In the genomic region with DNA sequence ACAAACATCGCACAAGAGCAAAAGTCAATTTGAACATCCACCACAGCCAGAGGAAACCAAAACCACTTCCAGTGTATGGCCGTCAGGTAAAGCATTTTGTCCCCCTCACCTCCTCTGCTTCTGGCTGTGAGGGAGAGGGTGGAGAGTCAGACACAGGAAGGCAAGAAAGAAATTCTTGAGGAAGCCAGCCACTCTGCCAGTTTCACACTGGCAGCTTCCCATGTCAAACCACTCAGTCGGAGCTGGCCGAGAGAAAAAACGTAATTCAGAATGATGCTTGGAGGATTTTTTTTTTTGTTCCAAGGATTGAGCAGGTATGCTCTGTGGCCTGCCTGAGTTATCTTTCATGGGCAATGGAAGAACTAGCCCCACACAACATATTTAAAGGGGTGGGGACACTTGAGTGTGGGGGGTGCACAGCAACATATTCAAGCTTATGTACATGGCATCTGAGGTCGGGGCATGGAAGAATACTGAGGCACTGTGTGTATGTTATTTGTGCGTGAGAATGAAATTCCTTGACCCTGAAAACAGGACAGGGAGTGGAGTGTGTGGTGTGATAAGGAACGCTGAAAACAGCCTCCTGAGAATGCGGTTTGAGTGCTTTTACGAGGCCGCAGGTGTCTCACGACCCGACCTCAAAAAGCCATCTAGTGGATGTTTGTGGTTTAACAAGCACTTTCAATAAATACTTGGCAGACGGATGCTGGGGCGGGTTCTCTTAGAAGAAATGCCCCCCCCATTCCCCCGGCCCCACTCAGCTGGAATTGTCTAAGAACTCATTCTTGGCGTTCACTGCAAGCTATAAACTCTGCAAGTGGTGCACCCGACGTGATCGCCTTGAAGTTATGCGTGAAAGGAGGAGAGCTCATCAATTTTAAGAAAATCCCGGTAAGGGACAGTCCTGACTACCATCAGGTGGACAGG, we compare ENCODE assay signal across 8 cellular contexts. TPM values are rescaled to one million over a fixed set of nuclear protein-coding genes. Genes with fewer than 3 reads are reported as not detected.
DNase-seq lines count a peak whose midpoint lies in the region; ATAC-seq and TF ChIP-seq lines count a peak whose summit lies in the region.

No MANE protein-coding gene starts in this region.

- H3K27me3 ChIP-seq in BE2C (no peaks in the 10 kb centered on the region), GM23338 (ENCODE audit: insufficient read depth) (no peaks in the 10 kb centered on the region), WERI-Rb-1 (ENCODE audit: insufficient read depth, low read depth, severe bottlenecking) (no peaks in the 10 kb centered on the region)

- H3K9me3 Mint-ChIP-seq in GM23338: no peaks in the 10 kb centered on the region

- peaks cover 8% of the 10 kb centered on the region for H3K27me3 Mint-ChIP-seq in GM23338 (ENCODE audit: insufficient read depth, low read depth, poor library complexity)

- no peaks in the 10 kb centered on the region for H3K36me3 Mint-ChIP-seq in GM23338 (ENCODE audit: low read depth)

- H3K4me1 ChIP-seq in BE2C (no peaks in the 10 kb centered on the region), GM23338 (ENCODE audit: insufficient read depth) (peaks cover 8% of the 10 kb centered on the region; the same call in 1 of the 2 replicates)

- 0 out of 2 replicates have a peak, but pooled peaks cover 3% of the 10 kb centered on the region for H3F3A ChIP-seq in GM23338 (replicated peaks; ENCODE audit: low read depth)

- DNase-seq in BE2C: peak; percentile 38
- DNase-seq in GM23338 (ENCODE audit: low spot score): peak; percentile 93
- DNase-seq in NCI-H2196 (lab: John Stamatoyannopoulos, UW; ENCODE audit: unreplicated experiment): peak; percentile 76
- DNase-seq in WERI-Rb-1: peak; percentile 80
- peak; percentile 85 for DNase-seq in central memory CD4-positive, alpha-beta T cell
- DNase-seq in left kidney (ENCODE audit: low read depth, low spot score): peak; percentile 89
- DNase-seq in stimulated activated CD4-positive, alpha-beta T cell treated with anti-CD3 and anti-CD28 coated beads, Interleukin-4, amount 100 ng/mL, for 1 hour: peak; percentile 49

- ATAC-seq in GM23338 (peak; percentile 82), HG03432 (IDR thresholded peaks at IDR 0.05; ENCODE audit: unreplicated experiment) (no peak)

- H3K27ac ChIP-seq in GM23338 (ENCODE audit: low read depth): no peak overlapping the region
- no peak overlapping the region for H3K27ac ChIP-seq in WERI-Rb-1

- TF ChIP-seq CTCF in BE2C (IDR thresholded peaks at IDR 0.05; ENCODE audit: low read depth, low read length): peak; percentile 58
- peak; percentile 56 to 69 for TF ChIP-seq CTCF in GM23338 (conservative IDR thresholded peaks at IDR 0.05; ENCODE audit: low read depth in 2 of 2)
- peak; percentile 78 for TF ChIP-seq CTCF in WERI-Rb-1 (IDR thresholded peaks at IDR 0.05; ENCODE audit: low read depth, low read length)

- H3K9me2 ChIP-seq in GM23338 (ENCODE audit: insufficient read depth): no peaks in the 10 kb centered on the region

- peak overlapping the region; percentile 29 for H3K4me3 Mint-ChIP-seq in GM23338

- H3K4me1 Mint-ChIP-seq in GM23338: peaks cover 17% of the 10 kb centered on the region

- H3K4me2 ChIP-seq in GM23338: peak overlapping the region; percentile 44; the same call in 1 of the 2 replicates

- 0 out of 2 replicates have a peak overlapping the region, but pooled peaks have one; percentile 4 for H3K27ac Mint-ChIP-seq in GM23338

- no peak overlapping the region for H3K4me3 ChIP-seq in BE2C (ENCODE audit: low read depth, low read length)
- no peak overlapping the region for H3K4me3 ChIP-seq in GM23338
- H3K4me3 ChIP-seq in WERI-Rb-1 (ENCODE audit: low read depth, low read length): no peak overlapping the region

- no peaks in the 10 kb centered on the region for H3K9me3 ChIP-seq in BE2C
- no peaks in the 10 kb centered on the region for H3K9me3 ChIP-seq in WERI-Rb-1 (ENCODE audit: severe bottlenecking)

- peak overlapping the region; percentile 76 for H2AFZ ChIP-seq in GM23338

- H3K79me2 ChIP-seq in GM23338 (replicated peaks; ENCODE audit: insufficient read depth): no peaks in the 10 kb centered on the region

- no peaks in the 10 kb centered on the region for H4K20me1 ChIP-seq in GM23338 (replicated peaks; ENCODE audit: insufficient read depth)

- H3K36me3 ChIP-seq in BE2C (no peaks in the 10 kb centered on the region), GM23338 (ENCODE audit: insufficient read depth) (no peaks in the 10 kb centered on the region), WERI-Rb-1 (no peaks in the 10 kb centered on the region)

TF ChIP-seq in GM23338, 12 proteins besides CTCF, POLR2A, EP300 and RAD21 (continues in another document):
- TF ChIP-seq, protein P1, sequence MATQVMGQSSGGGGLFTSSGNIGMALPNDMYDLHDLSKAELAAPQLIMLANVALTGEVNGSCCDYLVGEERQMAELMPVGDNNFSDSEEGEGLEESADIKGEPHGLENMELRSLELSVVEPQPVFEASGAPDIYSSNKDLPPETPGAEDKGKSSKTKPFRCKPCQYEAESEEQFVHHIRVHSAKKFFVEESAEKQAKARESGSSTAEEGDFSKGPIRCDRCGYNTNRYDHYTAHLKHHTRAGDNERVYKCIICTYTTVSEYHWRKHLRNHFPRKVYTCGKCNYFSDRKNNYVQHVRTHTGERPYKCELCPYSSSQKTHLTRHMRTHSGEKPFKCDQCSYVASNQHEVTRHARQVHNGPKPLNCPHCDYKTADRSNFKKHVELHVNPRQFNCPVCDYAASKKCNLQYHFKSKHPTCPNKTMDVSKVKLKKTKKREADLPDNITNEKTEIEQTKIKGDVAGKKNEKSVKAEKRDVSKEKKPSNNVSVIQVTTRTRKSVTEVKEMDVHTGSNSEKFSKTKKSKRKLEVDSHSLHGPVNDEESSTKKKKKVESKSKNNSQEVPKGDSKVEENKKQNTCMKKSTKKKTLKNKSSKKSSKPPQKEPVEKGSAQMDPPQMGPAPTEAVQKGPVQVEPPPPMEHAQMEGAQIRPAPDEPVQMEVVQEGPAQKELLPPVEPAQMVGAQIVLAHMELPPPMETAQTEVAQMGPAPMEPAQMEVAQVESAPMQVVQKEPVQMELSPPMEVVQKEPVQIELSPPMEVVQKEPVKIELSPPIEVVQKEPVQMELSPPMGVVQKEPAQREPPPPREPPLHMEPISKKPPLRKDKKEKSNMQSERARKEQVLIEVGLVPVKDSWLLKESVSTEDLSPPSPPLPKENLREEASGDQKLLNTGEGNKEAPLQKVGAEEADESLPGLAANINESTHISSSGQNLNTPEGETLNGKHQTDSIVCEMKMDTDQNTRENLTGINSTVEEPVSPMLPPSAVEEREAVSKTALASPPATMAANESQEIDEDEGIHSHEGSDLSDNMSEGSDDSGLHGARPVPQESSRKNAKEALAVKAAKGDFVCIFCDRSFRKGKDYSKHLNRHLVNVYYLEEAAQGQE (IDR thresholded peaks at IDR 0.05; ENCODE audit: unreplicated experiment): no peak
- no peak for TF ChIP-seq POLR2AphosphoS5 (IDR thresholded peaks at IDR 0.05; ENCODE audit: low read depth)
- TF ChIP-seq EZH2phosphoT487 (IDR thresholded peaks at IDR 0.05; ENCODE audit: unreplicated experiment): no peak
- TF ChIP-seq EZH2 (IDR thresholded peaks at IDR 0.05; ENCODE audit: low read depth, unreplicated experiment): no peak
- TF ChIP-seq, protein P2, sequence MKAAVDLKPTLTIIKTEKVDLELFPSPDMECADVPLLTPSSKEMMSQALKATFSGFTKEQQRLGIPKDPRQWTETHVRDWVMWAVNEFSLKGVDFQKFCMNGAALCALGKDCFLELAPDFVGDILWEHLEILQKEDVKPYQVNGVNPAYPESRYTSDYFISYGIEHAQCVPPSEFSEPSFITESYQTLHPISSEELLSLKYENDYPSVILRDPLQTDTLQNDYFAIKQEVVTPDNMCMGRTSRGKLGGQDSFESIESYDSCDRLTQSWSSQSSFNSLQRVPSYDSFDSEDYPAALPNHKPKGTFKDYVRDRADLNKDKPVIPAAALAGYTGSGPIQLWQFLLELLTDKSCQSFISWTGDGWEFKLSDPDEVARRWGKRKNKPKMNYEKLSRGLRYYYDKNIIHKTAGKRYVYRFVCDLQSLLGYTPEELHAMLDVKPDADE (IDR thresholded peaks at IDR 0.05): no peak
- no peak for TF ChIP-seq CREB1 (CRISPR knock-in tag; IDR thresholded peaks at IDR 0.05; ENCODE audit: low read depth)
- TF ChIP-seq ZNF114 (CRISPR knock-in tag; IDR thresholded peaks at IDR 0.05): no peak
- no peak for TF ChIP-seq JUNB (IDR thresholded peaks at IDR 0.05; ENCODE audit: unreplicated experiment)
- no peak for TF ChIP-seq ZNF331 (CRISPR knock-in tag; IDR thresholded peaks at IDR 0.05; ENCODE audit: low read depth)

RNA-seq across cellular contexts. Expression of a gene that starts 22.3 kb away (rescaled TPM):
- polyA plus RNA-seq in BE2C (2012; ENCODE audit: insufficient read depth, insufficient read length, low read depth): 96.9 TPM
- 73.2 and 107 TPM in 2 replicates for total RNA-seq in GM23338 (2014; rRNA removed; shearing (Covaris generic))
- 67.4 and 71.0 TPM in 2 replicates for polyA plus RNA-seq in GM23338 (2016; fragmentation: Nextera tagmentation; extraction: Ambion mirVana)

RNA-seq across cellular contexts. Expression of a gene that starts 27.5 kb away (rescaled TPM):
- 20.3 TPM for polyA plus RNA-seq in BE2C (2012; ENCODE audit: insufficient read depth, insufficient read length, low read depth)
- 7.7 and 8.8 TPM in 2 replicates for total RNA-seq in GM23338 (2014; rRNA removed; shearing (Covaris generic))
- 1.9 and 3.9 TPM in 2 replicates for polyA plus RNA-seq in GM23338 (2016; fragmentation: Nextera tagmentation; extraction: Ambion mirVana)

RNA-seq across cellular contexts. Expression of a gene that starts 31.2 kb away (rescaled TPM):
- polyA plus RNA-seq in BE2C (2012; ENCODE audit: insufficient read depth, insufficient read length, low read depth): 8.3 TPM
- total RNA-seq in GM23338 (2014; rRNA removed; shearing (Covaris generic)): 29.1 and 37.5 TPM in 2 replicates
- polyA plus RNA-seq in GM23338 (2016; fragmentation: Nextera tagmentation; extraction: Ambion mirVana): 18.1 and 19.9 TPM in 2 replicates

RNA-seq across cellular contexts. Expression of a gene that starts 46.3 kb away (rescaled TPM):
- polyA plus RNA-seq in BE2C (2012; ENCODE audit: insufficient read depth, insufficient read length, low read depth): 67.6 TPM
- total RNA-seq in GM23338 (2014; rRNA removed; shearing (Covaris generic)): 44.9 and 52.2 TPM in 2 replicates
- polyA plus RNA-seq in GM23338 (2016; fragmentation: Nextera tagmentation; extraction: Ambion mirVana): 28.0 and 31.7 TPM in 2 replicates

RNA-seq across cellular contexts. Expression of a gene that starts 46.6 kb away (rescaled TPM):
- 13.5 TPM for polyA plus RNA-seq in BE2C (2012; ENCODE audit: insufficient read depth, insufficient read length, low read depth)
- 61.7 and 64.4 TPM in 2 replicates for total RNA-seq in GM23338 (2014; rRNA removed; shearing (Covaris generic))
- 10.1 and 10.3 TPM in 2 replicates for polyA plus RNA-seq in GM23338 (2016; fragmentation: Nextera tagmentation; extraction: Ambion mirVana)

Comparison
In these comparisons a context has a peak if more than half of its experiments do, and no peak if none do; other contexts are left out.
1. DNase-seq: peak in every context shown above with its lines; median percentile 93 in GM23338; 89 in left kidney; 85 in central memory CD4-positive, alpha-beta T cell; 80 in WERI-Rb-1; 76 in NCI-H2196; 49 in stimulated activated CD4-positive, alpha-beta T cell treated with anti-CD3 and anti-CD28 coated beads, Interleukin-4, amount 100 ng/mL, for 1 hour; 38 in BE2C.